Comparison of ENCODE assay signal across 1 cellular context in the genomic region with DNA sequence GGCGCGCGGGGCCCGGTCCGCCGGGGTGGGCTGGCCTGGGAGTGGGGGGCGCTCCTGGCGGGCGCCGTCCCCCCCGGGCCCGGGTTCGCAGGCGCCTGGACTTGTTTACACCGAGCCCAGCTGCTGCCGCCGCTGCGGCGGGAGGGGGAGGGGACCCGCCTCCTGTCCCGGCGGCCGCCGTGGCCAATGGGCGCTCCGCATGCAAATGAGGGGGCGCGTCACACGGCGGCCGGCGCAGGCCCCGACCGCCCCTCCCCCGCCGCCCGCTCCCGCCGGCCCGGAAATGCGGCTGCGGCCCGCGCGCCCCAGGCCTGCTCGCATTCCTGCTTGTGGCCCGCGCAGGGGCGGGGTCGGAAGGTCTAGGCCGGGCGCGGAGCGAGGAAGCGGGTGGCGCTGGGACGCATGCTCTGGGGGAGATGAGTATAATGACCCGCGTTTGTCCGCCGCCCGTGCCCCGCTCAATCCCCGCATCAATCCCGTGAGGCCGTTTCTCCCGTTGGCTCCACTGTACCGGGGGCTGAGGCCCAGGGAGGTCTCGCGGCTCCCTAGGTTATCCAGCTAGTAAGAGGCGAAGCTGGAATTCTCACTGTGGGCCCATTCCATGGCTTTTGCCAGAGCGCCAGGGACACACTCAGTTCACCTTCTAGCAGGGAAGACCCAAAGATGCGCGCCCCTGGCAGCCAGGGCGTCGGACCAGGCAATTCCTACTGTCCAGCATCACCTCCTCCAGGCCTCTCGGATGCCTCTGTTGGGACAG.
TF ChIP-seq lines count a peak whose summit lies in the region.

A gene with protein sequence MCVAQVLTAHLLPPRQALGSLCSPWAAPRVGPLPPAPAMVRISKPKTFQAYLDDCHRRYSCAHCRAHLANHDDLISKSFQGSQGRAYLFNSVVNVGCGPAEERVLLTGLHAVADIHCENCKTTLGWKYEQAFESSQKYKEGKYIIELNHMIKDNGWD (minus strand): TSS at position 109 of the 757 bp plus-strand sequence. CDS start 731 bp downstream, outside the sequence.

TF ChIP-seq in K562, 482 proteins besides CTCF, POLR2A, EP300 and RAD21 (continued from another document and continues in another):
- peak; percentile 35; the same call in 1 of the 2 replicates for TF ChIP-seq ATF7 (IDR thresholded peaks at IDR 0.05)
- TF ChIP-seq, protein P1, sequence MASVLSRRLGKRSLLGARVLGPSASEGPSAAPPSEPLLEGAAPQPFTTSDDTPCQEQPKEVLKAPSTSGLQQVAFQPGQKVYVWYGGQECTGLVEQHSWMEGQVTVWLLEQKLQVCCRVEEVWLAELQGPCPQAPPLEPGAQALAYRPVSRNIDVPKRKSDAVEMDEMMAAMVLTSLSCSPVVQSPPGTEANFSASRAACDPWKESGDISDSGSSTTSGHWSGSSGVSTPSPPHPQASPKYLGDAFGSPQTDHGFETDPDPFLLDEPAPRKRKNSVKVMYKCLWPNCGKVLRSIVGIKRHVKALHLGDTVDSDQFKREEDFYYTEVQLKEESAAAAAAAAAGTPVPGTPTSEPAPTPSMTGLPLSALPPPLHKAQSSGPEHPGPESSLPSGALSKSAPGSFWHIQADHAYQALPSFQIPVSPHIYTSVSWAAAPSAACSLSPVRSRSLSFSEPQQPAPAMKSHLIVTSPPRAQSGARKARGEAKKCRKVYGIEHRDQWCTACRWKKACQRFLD (CRISPR knock-in tag; IDR thresholded peaks at IDR 0.05), result 0 out of 2 replicates have a peak, but pooled peaks have one; percentile 59
- TF ChIP-seq NR2C2 (CRISPR knock-in tag; IDR thresholded peaks at IDR 0.05), result no peak
- peak; percentile 40; the same call in 1 of the 2 replicates for TF ChIP-seq NR2C2 (tag; IDR thresholded peaks at IDR 0.05)
- TF ChIP-seq, protein P2, sequence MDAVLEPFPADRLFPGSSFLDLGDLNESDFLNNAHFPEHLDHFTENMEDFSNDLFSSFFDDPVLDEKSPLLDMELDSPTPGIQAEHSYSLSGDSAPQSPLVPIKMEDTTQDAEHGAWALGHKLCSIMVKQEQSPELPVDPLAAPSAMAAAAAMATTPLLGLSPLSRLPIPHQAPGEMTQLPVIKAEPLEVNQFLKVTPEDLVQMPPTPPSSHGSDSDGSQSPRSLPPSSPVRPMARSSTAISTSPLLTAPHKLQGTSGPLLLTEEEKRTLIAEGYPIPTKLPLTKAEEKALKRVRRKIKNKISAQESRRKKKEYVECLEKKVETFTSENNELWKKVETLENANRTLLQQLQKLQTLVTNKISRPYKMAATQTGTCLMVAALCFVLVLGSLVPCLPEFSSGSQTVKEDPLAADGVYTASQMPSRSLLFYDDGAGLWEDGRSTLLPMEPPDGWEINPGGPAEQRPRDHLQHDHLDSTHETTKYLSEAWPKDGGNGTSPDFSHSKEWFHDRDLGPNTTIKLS (IDR thresholded peaks at IDR 0.05; ENCODE audit: borderline replicate concordance, low read depth), result peak; percentile 40; the same call in 1 of the 2 replicates
- peak; percentile 71; the same call in 1 of the 2 replicates for TF ChIP-seq GATAD2B (IDR thresholded peaks at IDR 0.05; ENCODE audit: borderline replicate concordance)
- TF ChIP-seq, protein P3, sequence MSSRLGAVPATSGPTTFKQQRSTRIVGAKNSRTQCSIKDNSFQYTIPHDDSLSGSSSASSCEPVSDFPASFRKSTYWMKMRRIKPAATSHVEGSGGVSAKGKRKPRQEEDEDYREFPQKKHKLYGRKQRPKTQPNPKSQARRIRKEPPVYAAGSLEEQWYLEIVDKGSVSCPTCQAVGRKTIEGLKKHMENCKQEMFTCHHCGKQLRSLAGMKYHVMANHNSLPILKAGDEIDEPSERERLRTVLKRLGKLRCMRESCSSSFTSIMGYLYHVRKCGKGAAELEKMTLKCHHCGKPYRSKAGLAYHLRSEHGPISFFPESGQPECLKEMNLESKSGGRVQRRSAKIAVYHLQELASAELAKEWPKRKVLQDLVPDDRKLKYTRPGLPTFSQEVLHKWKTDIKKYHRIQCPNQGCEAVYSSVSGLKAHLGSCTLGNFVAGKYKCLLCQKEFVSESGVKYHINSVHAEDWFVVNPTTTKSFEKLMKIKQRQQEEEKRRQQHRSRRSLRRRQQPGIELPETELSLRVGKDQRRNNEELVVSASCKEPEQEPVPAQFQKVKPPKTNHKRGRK (tag; IDR thresholded peaks at IDR 0.05), result no peak
- TF ChIP-seq ZBTB1 (CRISPR knock-in tag; IDR thresholded peaks at IDR 0.05; ENCODE audit: borderline replicate concordance, low read depth), result 0 out of 2 replicates have a peak, but pooled peaks have one; percentile 40
- TF ChIP-seq, protein P4, sequence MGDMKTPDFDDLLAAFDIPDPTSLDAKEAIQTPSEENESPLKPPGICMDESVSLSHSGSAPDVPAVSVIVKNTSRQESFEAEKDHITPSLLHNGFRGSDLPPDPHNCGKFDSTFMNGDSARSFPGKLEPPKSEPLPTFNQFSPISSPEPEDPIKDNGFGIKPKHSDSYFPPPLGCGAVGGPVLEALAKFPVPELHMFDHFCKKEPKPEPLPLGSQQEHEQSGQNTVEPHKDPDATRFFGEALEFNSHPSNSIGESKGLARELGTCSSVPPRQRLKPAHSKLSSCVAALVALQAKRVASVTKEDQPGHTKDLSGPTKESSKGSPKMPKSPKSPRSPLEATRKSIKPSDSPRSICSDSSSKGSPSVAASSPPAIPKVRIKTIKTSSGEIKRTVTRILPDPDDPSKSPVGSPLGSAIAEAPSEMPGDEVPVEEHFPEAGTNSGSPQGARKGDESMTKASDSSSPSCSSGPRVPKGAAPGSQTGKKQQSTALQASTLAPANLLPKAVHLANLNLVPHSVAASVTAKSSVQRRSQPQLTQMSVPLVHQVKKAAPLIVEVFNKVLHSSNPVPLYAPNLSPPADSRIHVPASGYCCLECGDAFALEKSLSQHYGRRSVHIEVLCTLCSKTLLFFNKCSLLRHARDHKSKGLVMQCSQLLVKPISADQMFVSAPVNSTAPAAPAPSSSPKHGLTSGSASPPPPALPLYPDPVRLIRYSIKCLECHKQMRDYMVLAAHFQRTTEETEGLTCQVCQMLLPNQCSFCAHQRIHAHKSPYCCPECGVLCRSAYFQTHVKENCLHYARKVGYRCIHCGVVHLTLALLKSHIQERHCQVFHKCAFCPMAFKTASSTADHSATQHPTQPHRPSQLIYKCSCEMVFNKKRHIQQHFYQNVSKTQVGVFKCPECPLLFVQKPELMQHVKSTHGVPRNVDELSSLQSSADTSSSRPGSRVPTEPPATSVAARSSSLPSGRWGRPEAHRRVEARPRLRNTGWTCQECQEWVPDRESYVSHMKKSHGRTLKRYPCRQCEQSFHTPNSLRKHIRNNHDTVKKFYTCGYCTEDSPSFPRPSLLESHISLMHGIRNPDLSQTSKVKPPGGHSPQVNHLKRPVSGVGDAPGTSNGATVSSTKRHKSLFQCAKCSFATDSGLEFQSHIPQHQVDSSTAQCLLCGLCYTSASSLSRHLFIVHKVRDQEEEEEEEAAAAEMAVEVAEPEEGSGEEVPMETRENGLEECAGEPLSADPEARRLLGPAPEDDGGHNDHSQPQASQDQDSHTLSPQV (IDR thresholded peaks at IDR 0.05), result 0 out of 2 replicates have a peak, but pooled peaks have one; percentile 52
- peak; percentile 56 for TF ChIP-seq RBM25 (IDR thresholded peaks at IDR 0.05; ENCODE audit: low read depth, low read length, severe bottlenecking)
- peak; percentile 57; the same call in 1 of the 2 replicates for TF ChIP-seq CHD2 (IDR thresholded peaks at IDR 0.05; ENCODE audit: low read depth, low read length)
- peak; percentile 80 for TF ChIP-seq RBFOX2 (IDR thresholded peaks at IDR 0.05; ENCODE audit: low read depth, low read length)
- TF ChIP-seq POLR2H (tag; IDR thresholded peaks at IDR 0.05; ENCODE audit: low read depth), result 0 out of 2 replicates have a peak, but pooled peaks have one; percentile 27
- TF ChIP-seq FOXK2 (conservative IDR thresholded peaks at IDR 0.05 in 1 of 2, IDR thresholded peaks at IDR 0.05 in 1 of 2; ENCODE audit: low read depth in 2 of 2), result peak in 1 of 2 experiments; percentile 55; a peak in 2 of 4 replicates
- TF ChIP-seq KLF6 (CRISPR knock-in tag; IDR thresholded peaks at IDR 0.05; ENCODE audit: borderline replicate concordance), result no peak
- peak; percentile 70 for TF ChIP-seq SUPT5H (IDR thresholded peaks at IDR 0.05)
- peak; percentile 58 to 74; a peak in 3 of 4 replicates for TF ChIP-seq MAZ (CRISPR knock-in tag; conservative IDR thresholded peaks at IDR 0.05 in 1 of 2, IDR thresholded peaks at IDR 0.05 in 1 of 2)
- peak; percentile 84 for TF ChIP-seq PHF20 (IDR thresholded peaks at IDR 0.05; ENCODE audit: partially characterized antibody)
- 0 out of 4 replicates have a peak, but pooled peaks of 1 of the 2 experiments have one; percentile 6 for TF ChIP-seq RCOR1 (IDR thresholded peaks at IDR 0.05; ENCODE audit: borderline replicate concordance in 1 of 2, low read depth in 2 of 2, low read length in 2 of 2)
- TF ChIP-seq, protein P5, sequence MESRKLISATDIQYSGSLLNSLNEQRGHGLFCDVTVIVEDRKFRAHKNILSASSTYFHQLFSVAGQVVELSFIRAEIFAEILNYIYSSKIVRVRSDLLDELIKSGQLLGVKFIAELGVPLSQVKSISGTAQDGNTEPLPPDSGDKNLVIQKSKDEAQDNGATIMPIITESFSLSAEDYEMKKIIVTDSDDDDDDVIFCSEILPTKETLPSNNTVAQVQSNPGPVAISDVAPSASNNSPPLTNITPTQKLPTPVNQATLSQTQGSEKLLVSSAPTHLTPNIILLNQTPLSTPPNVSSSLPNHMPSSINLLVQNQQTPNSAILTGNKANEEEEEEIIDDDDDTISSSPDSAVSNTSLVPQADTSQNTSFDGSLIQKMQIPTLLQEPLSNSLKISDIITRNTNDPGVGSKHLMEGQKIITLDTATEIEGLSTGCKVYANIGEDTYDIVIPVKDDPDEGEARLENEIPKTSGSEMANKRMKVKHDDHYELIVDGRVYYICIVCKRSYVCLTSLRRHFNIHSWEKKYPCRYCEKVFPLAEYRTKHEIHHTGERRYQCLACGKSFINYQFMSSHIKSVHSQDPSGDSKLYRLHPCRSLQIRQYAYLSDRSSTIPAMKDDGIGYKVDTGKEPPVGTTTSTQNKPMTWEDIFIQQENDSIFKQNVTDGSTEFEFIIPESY (CRISPR knock-in tag; IDR thresholded peaks at IDR 0.05), result no peak; the same call in 1 of the 2 replicates
- TF ChIP-seq FOXA3 (CRISPR knock-in tag; conservative IDR thresholded peaks at IDR 0.05 in 1 of 2, IDR thresholded peaks at IDR 0.05 in 1 of 2), result peak in 1 of 2 experiments; percentile 31; a peak in 3 of 4 replicates
- TF ChIP-seq SRSF9 (IDR thresholded peaks at IDR 0.05; ENCODE audit: borderline replicate concordance, low read depth, low read length), result no peak
- TF ChIP-seq, protein P6, sequence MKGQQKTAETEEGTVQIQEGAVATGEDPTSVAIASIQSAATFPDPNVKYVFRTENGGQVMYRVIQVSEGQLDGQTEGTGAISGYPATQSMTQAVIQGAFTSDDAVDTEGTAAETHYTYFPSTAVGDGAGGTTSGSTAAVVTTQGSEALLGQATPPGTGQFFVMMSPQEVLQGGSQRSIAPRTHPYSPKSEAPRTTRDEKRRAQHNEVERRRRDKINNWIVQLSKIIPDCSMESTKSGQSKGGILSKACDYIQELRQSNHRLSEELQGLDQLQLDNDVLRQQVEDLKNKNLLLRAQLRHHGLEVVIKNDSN (CRISPR knock-in tag; IDR thresholded peaks at IDR 0.05), result 0 out of 2 replicates have a peak, but pooled peaks have one; percentile 24
- TF ChIP-seq, protein P7, sequence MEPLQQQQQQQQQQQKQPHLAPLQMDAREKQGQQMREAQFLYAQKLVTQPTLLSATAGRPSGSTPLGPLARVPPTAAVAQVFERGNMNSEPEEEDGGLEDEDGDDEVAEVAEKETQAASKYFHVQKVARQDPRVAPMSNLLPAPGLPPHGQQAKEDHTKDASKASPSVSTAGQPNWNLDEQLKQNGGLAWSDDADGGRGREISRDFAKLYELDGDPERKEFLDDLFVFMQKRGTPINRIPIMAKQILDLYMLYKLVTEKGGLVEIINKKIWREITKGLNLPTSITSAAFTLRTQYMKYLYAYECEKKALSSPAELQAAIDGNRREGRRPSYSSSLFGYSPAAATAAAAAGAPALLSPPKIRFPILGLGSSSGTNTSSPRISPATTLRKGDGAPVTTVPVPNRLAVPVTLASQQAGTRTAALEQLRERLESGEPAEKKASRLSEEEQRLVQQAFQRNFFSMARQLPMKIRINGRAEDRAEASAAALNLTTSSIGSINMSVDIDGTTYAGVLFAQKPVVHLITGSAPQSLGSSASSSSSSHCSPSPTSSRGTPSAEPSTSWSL (CRISPR knock-in tag; IDR thresholded peaks at IDR 0.05; ENCODE audit: borderline replicate concordance), result no peak
- peak; percentile 61 for TF ChIP-seq SMAD4 (CRISPR knock-in tag; conservative IDR thresholded peaks at IDR 0.05)
- peak; percentile 43; the same call in 1 of the 2 replicates for TF ChIP-seq RB1 (IDR thresholded peaks at IDR 0.05; ENCODE audit: low read depth)
- TF ChIP-seq PHF8 (IDR thresholded peaks at IDR 0.05; ENCODE audit: borderline replicate concordance, low read length), result peak; percentile 71; the same call in 1 of the 2 replicates
- TF ChIP-seq, protein P8, sequence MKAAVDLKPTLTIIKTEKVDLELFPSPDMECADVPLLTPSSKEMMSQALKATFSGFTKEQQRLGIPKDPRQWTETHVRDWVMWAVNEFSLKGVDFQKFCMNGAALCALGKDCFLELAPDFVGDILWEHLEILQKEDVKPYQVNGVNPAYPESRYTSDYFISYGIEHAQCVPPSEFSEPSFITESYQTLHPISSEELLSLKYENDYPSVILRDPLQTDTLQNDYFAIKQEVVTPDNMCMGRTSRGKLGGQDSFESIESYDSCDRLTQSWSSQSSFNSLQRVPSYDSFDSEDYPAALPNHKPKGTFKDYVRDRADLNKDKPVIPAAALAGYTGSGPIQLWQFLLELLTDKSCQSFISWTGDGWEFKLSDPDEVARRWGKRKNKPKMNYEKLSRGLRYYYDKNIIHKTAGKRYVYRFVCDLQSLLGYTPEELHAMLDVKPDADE (conservative IDR thresholded peaks at IDR 0.05; ENCODE audit: control insufficient read depth, low read depth, low read length), result peak; percentile 56; the same call in 1 of the 2 replicates
- TF ChIP-seq, protein P9, sequence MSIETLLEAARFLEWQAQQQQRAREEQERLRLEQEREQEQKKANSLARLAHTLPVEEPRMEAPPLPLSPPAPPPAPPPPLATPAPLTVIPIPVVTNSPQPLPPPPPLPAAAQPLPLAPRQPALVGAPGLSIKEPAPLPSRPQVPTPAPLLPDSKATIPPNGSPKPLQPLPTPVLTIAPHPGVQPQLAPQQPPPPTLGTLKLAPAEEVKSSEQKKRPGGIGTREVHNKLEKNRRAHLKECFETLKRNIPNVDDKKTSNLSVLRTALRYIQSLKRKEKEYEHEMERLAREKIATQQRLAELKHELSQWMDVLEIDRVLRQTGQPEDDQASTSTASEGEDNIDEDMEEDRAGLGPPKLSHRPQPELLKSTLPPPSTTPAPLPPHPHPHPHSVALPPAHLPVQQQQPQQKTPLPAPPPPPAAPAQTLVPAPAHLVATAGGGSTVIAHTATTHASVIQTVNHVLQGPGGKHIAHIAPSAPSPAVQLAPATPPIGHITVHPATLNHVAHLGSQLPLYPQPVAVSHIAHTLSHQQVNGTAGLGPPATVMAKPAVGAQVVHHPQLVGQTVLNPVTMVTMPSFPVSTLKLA (conservative IDR thresholded peaks at IDR 0.05), result peak in 1 of 2 experiments; percentile 55; a peak in 2 of 4 replicates
- TF ChIP-seq GABPB1 (CRISPR knock-in tag; IDR thresholded peaks at IDR 0.05), result peak; percentile 70
- 0 out of 2 replicates have a peak, but pooled peaks have one; percentile 41 for TF ChIP-seq ZNF41 (CRISPR knock-in tag; conservative IDR thresholded peaks at IDR 0.05)
- peak; percentile 78 for TF ChIP-seq MYC (IDR thresholded peaks at IDR 0.05; ENCODE audit: low read depth, low read length)
- TF ChIP-seq MYC (CRISPR knock-in tag; IDR thresholded peaks at IDR 0.05; ENCODE audit: borderline replicate concordance, low read depth), result peak; percentile 62; the same call in 1 of the 2 replicates
- peak; percentile 41 for TF ChIP-seq KDM5B (IDR thresholded peaks at IDR 0.05; ENCODE audit: insufficient replicate concordance, low read depth, low read length)
- TF ChIP-seq, protein P10, sequence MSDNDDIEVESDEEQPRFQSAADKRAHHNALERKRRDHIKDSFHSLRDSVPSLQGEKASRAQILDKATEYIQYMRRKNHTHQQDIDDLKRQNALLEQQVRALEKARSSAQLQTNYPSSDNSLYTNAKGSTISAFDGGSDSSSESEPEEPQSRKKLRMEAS (CRISPR knock-in tag; IDR thresholded peaks at IDR 0.05), result peak; percentile 86
